ENCODE assay signal across 1 cellular context in genomic region chr17:73429440-73430164, GRCh38.
TF ChIP-seq lines count a peak whose summit lies in the region.

No MANE protein-coding gene starts in this region.

TF ChIP-seq in HepG2, 621 proteins besides CTCF, POLR2A, EP300 and RAD21 (continued from another document):
- TF ChIP-seq STAG1 (CRISPR knock-in tag; IDR thresholded peaks at IDR 0.05) (peak; percentile 92), ZNF501 (CRISPR knock-in tag; IDR thresholded peaks at IDR 0.05) (0 out of 2 replicates have a peak, but pooled peaks have one; percentile 37), NCOA2 (CRISPR knock-in tag; IDR thresholded peaks at IDR 0.05) (no peak), ZNF335 (CRISPR knock-in tag; IDR thresholded peaks at IDR 0.05) (no peak)
- TF ChIP-seq, protein P1, sequence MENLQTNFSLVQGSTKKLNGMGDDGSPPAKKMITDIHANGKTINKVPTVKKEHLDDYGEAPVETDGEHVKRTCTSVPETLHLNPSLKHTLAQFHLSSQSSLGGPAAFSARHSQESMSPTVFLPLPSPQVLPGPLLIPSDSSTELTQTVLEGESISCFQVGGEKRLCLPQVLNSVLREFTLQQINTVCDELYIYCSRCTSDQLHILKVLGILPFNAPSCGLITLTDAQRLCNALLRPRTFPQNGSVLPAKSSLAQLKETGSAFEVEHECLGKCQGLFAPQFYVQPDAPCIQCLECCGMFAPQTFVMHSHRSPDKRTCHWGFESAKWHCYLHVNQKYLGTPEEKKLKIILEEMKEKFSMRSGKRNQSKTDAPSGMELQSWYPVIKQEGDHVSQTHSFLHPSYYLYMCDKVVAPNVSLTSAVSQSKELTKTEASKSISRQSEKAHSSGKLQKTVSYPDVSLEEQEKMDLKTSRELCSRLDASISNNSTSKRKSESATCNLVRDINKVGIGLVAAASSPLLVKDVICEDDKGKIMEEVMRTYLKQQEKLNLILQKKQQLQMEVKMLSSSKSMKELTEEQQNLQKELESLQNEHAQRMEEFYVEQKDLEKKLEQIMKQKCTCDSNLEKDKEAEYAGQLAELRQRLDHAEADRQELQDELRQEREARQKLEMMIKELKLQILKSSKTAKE (CRISPR knock-in tag; IDR thresholded peaks at IDR 0.05; ENCODE audit: borderline replicate concordance), result no peak
TF ChIP-seq in HepG2: peak in this region for 39.
